Comparison of ENCODE assay signal across 11 cellular contexts in the genomic region with DNA sequence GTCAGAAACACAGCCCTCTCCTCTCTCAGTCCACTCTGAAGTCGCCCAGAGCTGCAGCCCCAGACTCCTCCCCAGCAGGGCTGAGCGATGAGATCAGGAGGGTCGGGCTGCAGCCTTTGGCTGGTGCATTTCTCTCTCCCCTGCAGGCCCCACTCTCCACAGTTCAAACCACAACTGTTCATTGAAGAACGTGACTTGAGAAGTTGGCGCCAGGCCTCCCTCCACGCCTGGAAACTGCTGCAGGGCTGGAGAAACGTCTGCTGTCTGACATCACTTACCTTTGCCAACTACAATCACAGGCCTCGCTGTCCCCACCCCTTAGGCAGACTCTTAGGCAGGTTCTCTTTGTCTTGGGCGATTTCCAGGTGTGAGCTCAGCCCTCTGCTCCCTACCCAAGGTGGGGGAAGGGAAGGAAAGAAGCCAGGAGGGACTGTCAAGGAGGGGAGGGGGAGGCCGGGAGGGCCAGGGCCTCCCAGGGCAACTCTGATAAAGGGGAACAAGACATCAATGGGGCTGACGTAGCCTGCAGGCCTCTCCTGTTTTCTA. TPM values are rescaled to one million over a fixed set of nuclear protein-coding genes. Genes with fewer than 3 reads are reported as not detected.
A peak's percentile ranks its signal among the peaks of the same experiment; 100 is the strongest.
DNase-seq lines count a peak whose midpoint lies in the region; ATAC-seq, FAIRE-seq and TF ChIP-seq lines count a peak whose summit lies in the region.
"Had no signal": no experiment of that assay in that cellular context is flagged by ENCODE, and none has a peak within 500 bp of the region (broad histone marks: within the 10 kb centered on the region; RNA-seq: fewer than 3 reads in every experiment).

No MANE protein-coding gene starts in this region.

- intact Hi-C loops in PC-9 (cut with micrococcal nuclease; ENCODE audit: unreplicated experiment): loop anchor here (1.0 to 2.0 kb wide), 6 partner anchors 22 to 156 kb away; a partner anchor contains a TSS

- H4K20me1 ChIP-seq in PC-9 (ENCODE audit: insufficient read depth) (no peaks in the 10 kb centered on the region), smooth muscle cell (ENCODE audit: low read depth) (no peaks in the 10 kb centered on the region)

- peak overlapping the region; percentile 91 for H3K27ac ChIP-seq in PC-9
- no peak overlapping the region for H3K27ac ChIP-seq in iPS DF 6.9 (ENCODE audit: low read length)
- H3K27ac ChIP-seq in smooth muscle cell (ENCODE audit: low read depth): peak overlapping the region; percentile 89
- H3K27ac ChIP-seq: SJSA1 had no signal

- no peak overlapping the region for H3K27ac Mint-ChIP-seq in activated T-cell treated with anti-CD3 and anti-CD28 coated beads, Interleukin-2, amount 50 U/mL, for 72 hours

- H3K9me3 ChIP-seq in PC-9 (ENCODE audit: insufficient read depth, low read depth): no peaks in the 10 kb centered on the region
- H3K9me3 ChIP-seq in iPS DF 6.9 (ENCODE audit: control insufficient read depth, insufficient read depth, low read length): peaks cover 1% of the 10 kb centered on the region; the same call in 1 of the 2 replicates
- H3K9me3 ChIP-seq in smooth muscle cell (replicated peaks; ENCODE audit: low read depth): no peaks in the 10 kb centered on the region

- TF ChIP-seq CTCF in PC-9 (conservative IDR thresholded peaks at IDR 0.05) (no peak), smooth muscle cell (IDR thresholded peaks at IDR 0.05; ENCODE audit: borderline replicate concordance, insufficient read depth, poor library complexity, severe bottlenecking) (no peak)

- POLR2A ChIA-PET in PC-9 (lab: Charles Lee; ENCODE audit: unreplicated experiment): interaction anchor here (0.6 to 1.5 kb wide), 3 partner anchors 80 to 128 kb away, joined by 3 to 12 read pairs (median 5); no protein-coding TSS in a partner anchor

- peaks cover 30% of the 10 kb centered on the region for H3K4me1 ChIP-seq in PC-9 (replicated peaks; ENCODE audit: insufficient read depth)
- H3K4me1 ChIP-seq in iPS DF 6.9 (ENCODE audit: control insufficient read depth, insufficient read depth, low read length): peaks cover 5% of the 10 kb centered on the region
- peaks cover 30% of the 10 kb centered on the region for H3K4me1 ChIP-seq in smooth muscle cell (ENCODE audit: low read depth)
- H3K4me1 ChIP-seq: SJSA1 had no signal

- no peaks in the 10 kb centered on the region for H3K4me1 Mint-ChIP-seq in activated T-cell treated with anti-CD3 and anti-CD28 coated beads, Interleukin-2, amount 50 U/mL, for 72 hours (ENCODE audit: low read depth)

- H3K79me2 ChIP-seq in PC-9 (ENCODE audit: low read depth) (0 out of 2 replicates have a peak, but pooled peaks cover 4% of the 10 kb centered on the region), smooth muscle cell (ENCODE audit: low read depth) (no peaks in the 10 kb centered on the region)

- no peaks in the 10 kb centered on the region for H3K36me3 ChIP-seq in PC-9 (ENCODE audit: low read depth)
- no peaks in the 10 kb centered on the region for H3K36me3 ChIP-seq in iPS DF 6.9 (ENCODE audit: control insufficient read depth, insufficient read depth, low read length)
- H3K36me3 ChIP-seq in smooth muscle cell (ENCODE audit: low read depth): no peaks in the 10 kb centered on the region

- no peak overlapping the region for H3K4me3 Mint-ChIP-seq in activated T-cell treated with anti-CD3 and anti-CD28 coated beads, Interleukin-2, amount 50 U/mL, for 72 hours

- H3F3A ChIP-seq in PC-9 (ENCODE audit: insufficient read depth, low read depth): peaks cover 30% of the 10 kb centered on the region
- H3F3A ChIP-seq in smooth muscle cell (ENCODE audit: low read depth): peaks cover 34% of the 10 kb centered on the region

- H3K4me3 ChIP-seq in PC-9 (peak overlapping the region; percentile 42; the same call in 1 of the 2 replicates), iPS DF 6.9 (ENCODE audit: low read length) (no peak overlapping the region), smooth muscle cell (no peak overlapping the region)
- H3K4me3 ChIP-seq: SJSA1 had no signal

- no peak for ATAC-seq in activated T-cell treated with anti-CD3 and anti-CD28 coated beads, Interleukin-2, amount 50 U/mL, for 72 hours (replicated peaks in 1 of 2)
- ATAC-seq in HG03342 (IDR thresholded peaks at IDR 0.05; ENCODE audit: unreplicated experiment) (no peak), GM21529 (IDR thresholded peaks at IDR 0.05; ENCODE audit: unreplicated experiment) (no peak)

- H3K4me2 ChIP-seq in PC-9 (peak overlapping the region; percentile 76), smooth muscle cell (peak overlapping the region; percentile 71)

- H2AFZ ChIP-seq in PC-9: 0 out of 2 replicates have a peak overlapping the region, but pooled peaks have one; percentile 44
- H2AFZ ChIP-seq in smooth muscle cell (ENCODE audit: low read depth): no peak overlapping the region

- DNase-seq in HPDE6-E6E7 (ENCODE audit: extremely low spot score) (peak; percentile 37), PC-9 (peak; percentile 86 to 87), iPS DF 6.9 (ENCODE audit: low read depth, low spot score) (peak; percentile 84), smooth muscle cell (lab: John Stamatoyannopoulos, UW; ENCODE audit: unreplicated experiment) (peak; percentile 49), GM19239 (ENCODE audit: insufficient read length, low spot score) (no peak)
- DNase-seq in activated T-cell treated with anti-CD3 and anti-CD28 coated beads, Interleukin-2, amount 50 U/mL, for 72 hours: no peak
- DNase-seq: central memory CD4-positive, alpha-beta T cell; stimulated activated CD4-positive, alpha-beta T cell treated with anti-CD3 and anti-CD28 coated beads, Interleukin-2, amount 100 ng/mL, for 24 hours had no signal

- WGBS in iPS DF 6.9 (ENCODE audit: insufficient coverage, insufficient read length): no CpG with 5 or more reads among the region's 11 CpGs
- WGBS in smooth muscle cell (ENCODE audit: low lambda C conversion rate): under 1% methylated on average over 11 of the region's 11 CpGs

- H3K9me2 ChIP-seq in PC-9 (ENCODE audit: insufficient read depth): no peaks in the 10 kb centered on the region

- no peak for FAIRE-seq in GM19239 (lab: Jason Lieb, UNC)

- H3K27me3 ChIP-seq in PC-9 (ENCODE audit: insufficient read depth, low read depth): no peaks in the 10 kb centered on the region
- H3K27me3 ChIP-seq in iPS DF 6.9 (ENCODE audit: control insufficient read depth, insufficient read depth, low read length): no peaks in the 10 kb centered on the region
- H3K27me3 ChIP-seq in smooth muscle cell (ENCODE audit: low read depth): no peaks in the 10 kb centered on the region
- H3K27me3 ChIP-seq: SJSA1 had no signal

- peaks cover 0 to 2% of the 10 kb centered on the region in 2 donors for H3K9me3 Mint-ChIP-seq in activated T-cell treated with anti-CD3 and anti-CD28 coated beads, Interleukin-2, amount 50 U/mL, for 72 hours

- peaks cover 0 to 1% of the 10 kb centered on the region in 2 donors for H3K36me3 Mint-ChIP-seq in activated T-cell treated with anti-CD3 and anti-CD28 coated beads, Interleukin-2, amount 50 U/mL, for 72 hours (ENCODE audit: insufficient read depth in 2 of 2)

- H3K9ac ChIP-seq in smooth muscle cell (ENCODE audit: low read depth): peak overlapping the region; percentile 8

- no TSS peak for BruUV-seq in PC-9 (replicated peaks; lab: Mats Ljungman, UMichigan)

- peaks cover 8% of the 10 kb centered on the region for H3K27me3 Mint-ChIP-seq in activated T-cell treated with anti-CD3 and anti-CD28 coated beads, Interleukin-2, amount 50 U/mL, for 72 hours (ENCODE audit: low read depth)

- CTCF ChIA-PET in PC-9 (lab: Charles Lee): interaction anchor here (0.6 to 1.0 kb wide), 2 partner anchors 80 to 111 kb away, joined by 6 to 9 read pairs; no protein-coding TSS in a partner anchor

RNA-seq across cellular contexts. Expression of a gene that starts 32.8 kb away (rescaled TPM):
- total RNA-seq in PC-9 (2021) (3.0 and 6.3 TPM in 2 replicates), smooth muscle cell (15.1 and 24.3 TPM in 2 replicates)
- polyA plus RNA-seq in smooth muscle cell: 16.5 and 18.1 TPM in 2 replicates
- total RNA-seq in activated T-cell treated with anti-CD3 and anti-CD28 coated beads, Interleukin-2, amount 50 U/mL, for 72 hours: not detected
- total RNA-seq: SJSA1 had no signal

RNA-seq across cellular contexts. Expression of a gene that starts 54.2 kb away (rescaled TPM):
- total RNA-seq in PC-9 (2021) (150 and 161 TPM in 2 replicates), smooth muscle cell (123 and 131 TPM in 2 replicates)
- polyA plus RNA-seq in smooth muscle cell: 49.5 and 83.1 TPM in 2 replicates
- total RNA-seq in activated T-cell treated with anti-CD3 and anti-CD28 coated beads, Interleukin-2, amount 50 U/mL, for 72 hours: 10 to 100 TPM; 22.2 to 37.5 TPM

RNA-seq across cellular contexts. Expression of a gene that starts 58.2 kb away (rescaled TPM):
- total RNA-seq in PC-9 (2021): not detected in 2 replicates
- 0.04 and 0.49 TPM in 2 replicates for total RNA-seq in smooth muscle cell
- 0.20 TPM in 1 of 2 replicates, not detected in the other for polyA plus RNA-seq in smooth muscle cell
- not detected for total RNA-seq in activated T-cell treated with anti-CD3 and anti-CD28 coated beads, Interleukin-2, amount 50 U/mL, for 72 hours
- total RNA-seq: SJSA1 had no signal

Comparison
In these comparisons a context has a peak if more than half of its experiments do, and no peak if none do; other contexts are left out.
1. DNase-seq: peak in HPDE6-E6E7 (single experiment), PC-9 (2 of 2), iPS DF 6.9 (single experiment) and smooth muscle cell (single experiment); none in activated T-cell treated with anti-CD3 and anti-CD28 coated beads, Interleukin-2, amount 50 U/mL, for 72 hours (0 of 2) and GM19239 (single experiment).